ENCODE assay signal across 8 cellular contexts in genomic region chr2:190533968-190534309, GRCh38. TPM values are rescaled to one million over a fixed set of nuclear protein-coding genes. Genes with fewer than 3 reads are reported as not detected.
DNase-seq lines count a peak whose midpoint lies in the region; ATAC-seq and TF ChIP-seq lines count a peak whose summit lies in the region.

No MANE protein-coding gene starts in this region.

- H3K9me2 ChIP-seq in GM23338 (ENCODE audit: insufficient read depth): no peaks in the 10 kb centered on the region

- H3K27ac Mint-ChIP-seq in GM23338: peak overlapping the region; percentile 96
- H3K27ac Mint-ChIP-seq in activated naive CD8-positive, alpha-beta T cell treated with anti-CD3 and anti-CD28 coated beads for 36 hours: peak overlapping the region; percentile 99

- H3K79me2 ChIP-seq in GM23338 (replicated peaks; ENCODE audit: insufficient read depth): no peaks in the 10 kb centered on the region

- peaks cover 25% of the 10 kb centered on the region for H3K4me1 Mint-ChIP-seq in GM23338
- H3K4me1 Mint-ChIP-seq in activated naive CD8-positive, alpha-beta T cell treated with anti-CD3 and anti-CD28 coated beads for 36 hours: peaks cover 44% of the 10 kb centered on the region

- H3F3A ChIP-seq in GM23338 (replicated peaks; ENCODE audit: low read depth): peaks cover 4% of the 10 kb centered on the region; the same call in 1 of the 2 replicates

- H3K27ac ChIP-seq in C4-2B: peak overlapping the region; percentile 91
- H3K27ac ChIP-seq in GM23338 (ENCODE audit: low read depth): peak overlapping the region; percentile 95
- H3K27ac ChIP-seq in iPS-20b (ENCODE audit: low read length): no peak overlapping the region

- no peaks in the 10 kb centered on the region for H3K36me3 ChIP-seq in GM23338 (ENCODE audit: insufficient read depth)
- H3K36me3 ChIP-seq in NT2/D1 (ENCODE audit: insufficient read depth, insufficient read length, low read length): no peaks in the 10 kb centered on the region
- H3K36me3 ChIP-seq in iPS-20b (ENCODE audit: insufficient read depth, low read depth, low read length): peaks cover 5% of the 10 kb centered on the region; the same call in 1 of the 2 replicates

- DNase-seq in GM23338 (ENCODE audit: low spot score) (no peak), NT2/D1 (ENCODE audit: low read depth, low spot score) (no peak), posterior cingulate gyrus (no peak), cerebellar nuclear complex (lab: John Stamatoyannopoulos, UW) (no peak)
- peak; percentile 54 for DNase-seq in activated naive CD8-positive, alpha-beta T cell treated with anti-CD3 and anti-CD28 coated beads for 36 hours
- DNase-seq in stimulated activated CD4-positive, alpha-beta T cell treated with anti-CD3 and anti-CD28 coated beads, Interleukin-4, amount 100 ng/mL, for 1 hour: peak; percentile 46

- intact Hi-C loops in posterior cingulate gyrus (cut with DNase I): loop anchor here (2.0 to 10.0 kb wide), 2 partner anchors 71 to 115 kb away; partner anchors contain the start of gene NAB1

- H3K27me3 Mint-ChIP-seq in GM23338 (ENCODE audit: insufficient read depth, low read depth, poor library complexity): peaks cover 13% of the 10 kb centered on the region
- H3K27me3 Mint-ChIP-seq in activated naive CD8-positive, alpha-beta T cell treated with anti-CD3 and anti-CD28 coated beads for 36 hours: no peaks in the 10 kb centered on the region

- H3K9me3 Mint-ChIP-seq in GM23338: peaks cover 24% of the 10 kb centered on the region
- peaks cover 25% of the 10 kb centered on the region for H3K9me3 Mint-ChIP-seq in activated naive CD8-positive, alpha-beta T cell treated with anti-CD3 and anti-CD28 coated beads for 36 hours

- H3K9me3 ChIP-seq in NT2/D1 (ENCODE audit: insufficient read depth, low read length) (peaks cover 21% of the 10 kb centered on the region), iPS-20b (ENCODE audit: insufficient read depth, low read depth, low read length) (peaks cover 16% of the 10 kb centered on the region)

- peak overlapping the region; percentile 98 for H2AFZ ChIP-seq in GM23338

- H3K4me2 ChIP-seq in GM23338: peak overlapping the region; percentile 91

- H3K4me3 ChIP-seq in GM23338: peak overlapping the region; percentile 74
- H3K4me3 ChIP-seq in NT2/D1 (ENCODE audit: insufficient read length, low read depth): peak overlapping the region; percentile 72
- peak overlapping the region; percentile 70 for H3K4me3 ChIP-seq in iPS-20b (ENCODE audit: low read length)

- H4K20me1 ChIP-seq in GM23338 (replicated peaks; ENCODE audit: insufficient read depth): no peaks in the 10 kb centered on the region

- H3K4me1 ChIP-seq in GM23338 (ENCODE audit: insufficient read depth) (peaks cover 25% of the 10 kb centered on the region), NT2/D1 (ENCODE audit: insufficient read depth, insufficient read length) (peaks cover 6% of the 10 kb centered on the region), iPS-20b (ENCODE audit: insufficient read depth, low read length) (peaks cover 16% of the 10 kb centered on the region; the same call in 1 of the 2 replicates)

- no peak; the same call in 2 of the 3 replicates for ATAC-seq in GM23338

- H3K9ac ChIP-seq in NT2/D1 (ENCODE audit: insufficient read length, low read depth): peak overlapping the region; percentile 87
- H3K9ac ChIP-seq in iPS-20b (ENCODE audit: low read depth, low read length): peak overlapping the region; percentile 88

- peak overlapping the region; percentile 88 for H3K4me3 Mint-ChIP-seq in GM23338
- H3K4me3 Mint-ChIP-seq in activated naive CD8-positive, alpha-beta T cell treated with anti-CD3 and anti-CD28 coated beads for 36 hours: peak overlapping the region; percentile 94

- H3K36me3 Mint-ChIP-seq in GM23338 (ENCODE audit: low read depth): peaks cover 25% of the 10 kb centered on the region
- peaks cover 50% of the 10 kb centered on the region for H3K36me3 Mint-ChIP-seq in activated naive CD8-positive, alpha-beta T cell treated with anti-CD3 and anti-CD28 coated beads for 36 hours

- TF ChIP-seq CTCF in C4-2B (conservative IDR thresholded peaks at IDR 0.05) (no peak), GM23338 (conservative IDR thresholded peaks at IDR 0.05; ENCODE audit: low read depth in 2 of 2) (no peak)

- no peaks in the 10 kb centered on the region for H3K27me3 ChIP-seq in GM23338 (ENCODE audit: insufficient read depth)
- H3K27me3 ChIP-seq in NT2/D1 (ENCODE audit: insufficient read depth, insufficient read length): no peaks in the 10 kb centered on the region
- H3K27me3 ChIP-seq in iPS-20b (ENCODE audit: insufficient read depth, low read length): no peaks in the 10 kb centered on the region

TF ChIP-seq in GM23338, 12 proteins besides CTCF, POLR2A, EP300 and RAD21 (continues in another document):
- TF ChIP-seq CREB1 (CRISPR knock-in tag; IDR thresholded peaks at IDR 0.05; ENCODE audit: low read depth) (no peak), NANOG (IDR thresholded peaks at IDR 0.05; ENCODE audit: borderline replicate concordance) (no peak), EZH2 (IDR thresholded peaks at IDR 0.05; ENCODE audit: low read depth, unreplicated experiment) (no peak), POLR2AphosphoS5 (IDR thresholded peaks at IDR 0.05; ENCODE audit: low read depth) (no peak), ZNF114 (CRISPR knock-in tag; IDR thresholded peaks at IDR 0.05) (no peak), REST (IDR thresholded peaks at IDR 0.05; ENCODE audit: unreplicated experiment) (no peak), EZH2phosphoT487 (IDR thresholded peaks at IDR 0.05; ENCODE audit: unreplicated experiment) (no peak)

RNA-seq across cellular contexts. Expression of gene NEMP2, which starts 0.6 kb away (rescaled TPM):
- total RNA-seq in GM23338 (2014; rRNA removed; shearing (Covaris generic)): 4.0 and 7.0 TPM in 2 replicates
- polyA plus RNA-seq in GM23338 (2016; fragmentation: Nextera tagmentation; extraction: Ambion mirVana): 0.99 and 1.2 TPM in 2 replicates
- 10 to 100 TPM; 14.5 to 15.7 TPM for total RNA-seq in activated naive CD8-positive, alpha-beta T cell treated with anti-CD3 and anti-CD28 coated beads for 36 hours

Comparison
In these comparisons a context has a peak if more than half of its experiments do, and no peak if none do; other contexts are left out.
1. DNase-seq: peak in activated naive CD8-positive, alpha-beta T cell treated with anti-CD3 and anti-CD28 coated beads for 36 hours (single experiment) and stimulated activated CD4-positive, alpha-beta T cell treated with anti-CD3 and anti-CD28 coated beads, Interleukin-4, amount 100 ng/mL, for 1 hour (single experiment); none in GM23338 (single experiment), NT2/D1 (single experiment), posterior cingulate gyrus (0 of 10) and cerebellar nuclear complex (0 of 2).
2. Peak in every context shown above with its lines, with median percentiles within 50 percentile points of each other: H3K4me3 ChIP-seq.